ENCODE assay signal across 8 cellular contexts in the genomic region with DNA sequence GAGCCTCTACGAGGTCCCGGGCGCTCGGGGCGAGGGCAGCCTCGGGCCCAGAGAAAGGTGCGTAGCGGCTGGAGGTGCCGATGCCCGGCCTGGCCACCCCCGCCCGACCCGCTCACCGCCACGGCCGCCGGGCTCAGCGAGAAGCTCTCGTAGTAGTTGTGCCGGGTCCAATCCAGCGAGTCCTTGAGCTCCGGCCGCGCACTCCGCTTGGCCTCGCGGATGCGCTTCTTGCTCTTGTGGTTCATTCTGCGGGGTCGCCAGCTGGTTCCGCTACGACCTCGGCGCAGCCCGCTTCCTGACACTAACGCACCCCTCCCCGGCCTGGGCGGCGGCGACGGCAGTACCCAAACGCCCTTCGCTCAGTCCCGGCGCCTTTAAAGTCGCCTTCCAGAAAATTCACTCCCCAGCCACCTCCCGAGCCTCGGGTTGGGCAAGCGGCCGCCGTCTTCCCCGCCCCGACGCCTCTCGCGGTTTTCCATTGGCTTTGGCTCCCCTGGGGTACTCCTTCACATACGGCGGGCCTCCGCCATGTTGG. TPM values are rescaled to one million over a fixed set of nuclear protein-coding genes. Genes with fewer than 3 reads are reported as not detected.
DNase-seq lines count a peak whose midpoint lies in the region; ATAC-seq and TF ChIP-seq lines count a peak whose summit lies in the region.

TSS of gene JMJD6 (minus strand) at position 376 of the 535 bp plus-strand sequence. CDS start at position 245, 131 bp downstream.

- TF ChIP-seq CTCF in OCI-LY3 (IDR thresholded peaks at IDR 0.05; ENCODE audit: low read depth, low read length) (no peak), foreskin keratinocyte (conservative IDR thresholded peaks at IDR 0.05) (no peak), neural crest cell (conservative IDR thresholded peaks at IDR 0.05) (no peak)

- H4K20me1 ChIP-seq in OCI-LY3 (ENCODE audit: insufficient read depth, low read length) = peaks cover 6% of the 10 kb centered on the region; the same call in 1 of the 2 replicates

- peaks cover 68% of the 10 kb centered on the region for H3K79me2 ChIP-seq in OCI-LY3 (ENCODE audit: low read length)

- H3K27me3 Mint-ChIP-seq in IgD-negative memory B cell = no peaks in the 10 kb centered on the region
- H3K27me3 Mint-ChIP-seq in neural crest cell (ENCODE audit: low read depth) = no peaks in the 10 kb centered on the region

- H3K27me3 ChIP-seq in OCI-LY3 (ENCODE audit: low read depth, low read length) (no peaks in the 10 kb centered on the region), foreskin keratinocyte (no peaks in the 10 kb centered on the region)

- H3K36me3 Mint-ChIP-seq in IgD-negative memory B cell = peaks cover 2% of the 10 kb centered on the region
- peaks cover 9% of the 10 kb centered on the region for H3K36me3 Mint-ChIP-seq in neural crest cell (ENCODE audit: low read depth)

- DNase-seq in EL (peak; percentile 96), foreskin keratinocyte (peak; percentile 82 to 90), neural crest cell (ENCODE audit: low read depth, low spot score) (peak; percentile 86)
- DNase-seq in activated gamma-delta T cell treated with anti-CD3 and anti-CD28 coated beads, Interleukin-2, amount 50 U/mL, for 16 hours (ENCODE audit: low read depth) = peak; percentile 91

- peak within 1 kb of the TSS; percentile 85 for H3K4me2 ChIP-seq in OCI-LY3 (ENCODE audit: low read length)

- H3K9me3 Mint-ChIP-seq in IgD-negative memory B cell (no peaks in the 10 kb centered on the region), neural crest cell (no peaks in the 10 kb centered on the region)

- H3K4me3 ChIP-seq in OCI-LY3 (ENCODE audit: low read length) = peak within 1 kb of the TSS; percentile 87

- peak within 1 kb of the TSS; percentile 91 for H3K9ac ChIP-seq in OCI-LY3 (ENCODE audit: low read length)

- no peaks in the 10 kb centered on the region for H3K9me3 ChIP-seq in OCI-LY3 (ENCODE audit: insufficient read depth, low read length)

- peak within 1 kb of the TSS; percentile 40; the same call in 1 of the 2 replicates for H2AFZ ChIP-seq in OCI-LY3 (ENCODE audit: low read depth, low read length)

- ATAC-seq in GM21619 (IDR thresholded peaks at IDR 0.05; ENCODE audit: unreplicated experiment) (peak; percentile 57), foreskin keratinocyte (peak; percentile 91)

- peaks cover 30% of the 10 kb centered on the region for H3K36me3 ChIP-seq in OCI-LY3 (replicated peaks; ENCODE audit: low read depth, low read length)

- H3K4me1 ChIP-seq in OCI-LY3 (ENCODE audit: low read length) = peaks cover 8% of the 10 kb centered on the region
- H3K4me1 ChIP-seq in foreskin keratinocyte = peaks cover 4% of the 10 kb centered on the region

- H3K4me1 Mint-ChIP-seq in IgD-negative memory B cell (peaks cover 14 to 34% (median 30%) of the 10 kb centered on the region in 3 donors), neural crest cell (peaks cover 37% of the 10 kb centered on the region)

- H3K27ac ChIP-seq in OCI-LY3 (ENCODE audit: low read length) = peak within 1 kb of the TSS; percentile 95
- peak within 1 kb of the TSS; percentile 90 for H3K27ac ChIP-seq in foreskin keratinocyte
- peak within 1 kb of the TSS; percentile 96 for H3K27ac ChIP-seq in temporal lobe (ENCODE audit: low read depth, low read length)

- H3K27ac Mint-ChIP-seq in IgD-negative memory B cell = peak within 1 kb of the TSS; percentile 99 to 100 (median 99)
- peak within 1 kb of the TSS; percentile 98 for H3K27ac Mint-ChIP-seq in neural crest cell (ENCODE audit: unreplicated experiment)

- H3K4me3 Mint-ChIP-seq in IgD-negative memory B cell (peak within 1 kb of the TSS; percentile 98 to 99 (median 99)), neural crest cell (peak within 1 kb of the TSS; percentile 99)

RNA-seq across cellular contexts. Expression of gene JMJD6, which starts in this region (rescaled TPM):
- polyA plus RNA-seq in IgD-negative memory B cell (41.4 TPM), foreskin keratinocyte (27.3 and 32.3 TPM in 2 replicates)
- total RNA-seq in foreskin keratinocyte (26.1 and 31.0 TPM in 2 replicates), neural crest cell (25.1 and 29.0 TPM in 2 replicates), temporal lobe (24.3 TPM)

Comparison
In these comparisons a context has a peak if more than half of its experiments do, and no peak if none do; other contexts are left out.
1. Peak in every context shown above with its lines: DNase-seq, ATAC-seq, H3K4me3 ChIP-seq and H3K27ac ChIP-seq.